In the genomic region with DNA sequence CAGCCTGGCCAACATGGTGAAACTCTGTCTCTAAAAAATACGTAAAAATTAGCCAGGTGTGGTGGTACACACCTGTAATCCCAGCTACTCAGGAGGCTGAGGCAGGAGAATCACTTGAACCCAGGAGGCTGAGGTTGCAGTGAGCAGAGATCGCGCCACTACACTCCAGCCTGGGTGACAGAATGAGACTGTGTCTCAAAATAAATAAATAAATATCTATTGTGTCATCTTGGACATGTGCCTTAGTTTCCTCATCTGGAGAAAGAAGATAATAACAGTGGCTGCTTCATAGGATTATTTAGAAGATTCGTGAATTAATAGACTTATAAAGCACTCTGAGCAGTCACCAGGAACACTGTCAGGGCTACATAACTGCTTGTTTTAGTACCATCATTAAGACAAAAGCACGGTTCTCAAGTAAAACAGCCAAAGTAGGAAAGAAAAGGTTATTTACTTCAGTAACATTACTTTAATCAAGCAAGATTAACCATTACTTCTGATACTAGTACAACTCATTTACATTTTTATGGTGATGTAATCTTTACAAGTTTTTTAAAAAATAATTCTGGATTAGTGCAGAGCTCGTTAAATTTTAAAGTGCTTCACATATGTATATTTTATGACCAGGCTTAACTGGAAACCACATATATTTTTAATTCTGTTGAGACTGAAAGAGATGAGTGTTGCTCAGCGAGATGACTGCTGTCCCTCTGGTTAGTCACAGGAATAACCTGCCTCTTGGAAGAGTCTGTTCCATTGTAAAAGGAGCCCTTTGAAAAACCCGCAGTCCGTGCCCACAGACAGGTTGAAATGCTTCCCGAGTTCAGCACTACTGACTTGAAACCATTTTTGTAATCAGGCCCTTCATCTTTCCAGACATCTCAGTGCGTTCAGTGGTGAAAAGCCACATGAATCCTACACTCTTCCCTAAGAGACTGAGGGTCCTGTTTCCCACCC, we compare ENCODE assay signal across 33 cellular contexts. TPM values are rescaled to one million over a fixed set of nuclear protein-coding genes. Genes with fewer than 3 reads are reported as not detected.
DNase-seq lines count a peak whose midpoint lies in the region; ATAC-seq and TF ChIP-seq lines count a peak whose summit lies in the region.
"Had no signal": no experiment of that assay in that cellular context is flagged by ENCODE, and none has a peak within 500 bp of the region (broad histone marks: within the 10 kb centered on the region; RNA-seq: fewer than 3 reads in every experiment).

No MANE protein-coding gene starts in this region.

- peaks cover 0 to 52% (median 29%) of the 10 kb centered on the region in 11 experiments; a peak in 14 of 22 replicates for H4K20me1 ChIP-seq in BLaER1 treated with 17β-estradiol and CSF1 and Interleukin-3, amounts not matched to agents 10 nM and 100 nM

- H3K4me1 Mint-ChIP-seq in activated B cell treated with CpG ODN at 0.5 μM for 24 hours = peaks cover 18% of the 10 kb centered on the region

- peaks cover 6 to 48% (median 16%) of the 10 kb centered on the region in 11 experiments; a peak in 19 of 22 replicates for H3K36me3 ChIP-seq in BLaER1 treated with 17β-estradiol and CSF1 and Interleukin-3, amounts not matched to agents 10 nM and 100 nM
- H3K36me3 ChIP-seq in HEK293 (ENCODE audit: control insufficient read depth in 2 of 2, insufficient read depth in 1 of 2, low read length in 2 of 2) (no peaks in the 10 kb centered on the region), left ventricle myocardium inferior (peaks cover 4% of the 10 kb centered on the region)
- H3K36me3 ChIP-seq: ascending aorta, ovary had no signal

- no peaks in the 10 kb centered on the region for H3K9me3 Mint-ChIP-seq in activated B cell treated with CpG ODN at 0.5 μM for 24 hours
- H3K9me3 Mint-ChIP-seq: activated CD4-positive, alpha-beta T cell treated with anti-CD3 and anti-CD28 coated beads, Interleukin-2, amount 10 ng/mL, durations not matched to agents 24 days and 14 days; memory B cell; stimulated activated naive CD8-positive, alpha-beta T cell treated with anti-CD3 and anti-CD28 coated beads, Interleukin-15, Interleukin-2, amounts not matched to agents 100 ng/mL and 50 ng/mL, for 24 hours had no signal

- peak overlapping the region; percentile 8 to 74 (median 56); a peak in 20 of 22 replicates for H3K4me2 ChIP-seq in BLaER1 treated with 17β-estradiol and CSF1 and Interleukin-3, amounts not matched to agents 10 nM and 100 nM

- no peaks in the 10 kb centered on the region for H3K36me3 Mint-ChIP-seq in activated B cell treated with CpG ODN at 0.5 μM for 24 hours (ENCODE audit: low read depth)

- intact Hi-C loops in activated B cell treated with CpG ODN at 0.5 μM for 24 hours (cut with micrococcal nuclease) = no loop called here
- intact Hi-C loops in left ventricle myocardium inferior (cut with micrococcal nuclease) = no loop called here

- DNase-seq in activated B cell treated with CpG ODN at 0.5 μM for 24 hours (no peak), retina (peak; percentile 17), SHP77 treated with DMSO at 0.1 percent for 48 hours (lab: John Stamatoyannopoulos, UW) (no peak), left ventricle myocardium inferior (no peak)
- DNase-seq: activated CD4-positive, alpha-beta T cell treated with anti-CD3 and anti-CD28 coated beads, Interleukin-2, amount 10 ng/mL, durations not matched to agents 24 days and 14 days; activated CD8-positive, alpha-beta memory T cell treated with anti-CD3 and anti-CD28 coated beads for 24 hours; activated effector memory CD4-positive, alpha-beta T cell treated with Interleukin-2 at 50 U/mL for 16 hours; activated naive CD8-positive, alpha-beta T cell treated with anti-CD3 and anti-CD28 coated beads for 36 hours; activated T-cell treated with anti-CD3 and anti-CD28 coated beads for 4 hours; CD8-positive, alpha-beta memory T cell; cortex of kidney; DMS 273 treated with DMSO at 0.1 percent for 48 hours; effector memory CD4-positive, alpha-beta T cell; erythroblast; glutamatergic neuron; KBM-7; MM.1S; NCI-H1105 treated with DMSO at 0.1 percent for 48 hours; NCI-H187 treated with DMSO at 0.1 percent for 48 hours; NCI-H526; nephron progenitor cell; ovary; Peyer's patch; small intestine; testis; WERI-Rb-1 had no signal

- H3K4me3 Mint-ChIP-seq in activated B cell treated with CpG ODN at 0.5 μM for 24 hours = no peak overlapping the region
- H3K4me3 Mint-ChIP-seq: activated CD4-positive, alpha-beta T cell treated with anti-CD3 and anti-CD28 coated beads, Interleukin-2, amount 10 ng/mL, durations not matched to agents 24 days and 14 days; activated naive CD8-positive, alpha-beta T cell treated with anti-CD3 and anti-CD28 coated beads for 36 hours; CD8-positive, alpha-beta memory T cell; memory B cell; nephron progenitor cell; stimulated activated naive CD8-positive, alpha-beta T cell treated with anti-CD3 and anti-CD28 coated beads, Interleukin-15, Interleukin-2, amounts not matched to agents 100 ng/mL and 50 ng/mL, for 24 hours had no signal

- ATAC-seq in activated B cell treated with CpG ODN at 0.5 μM for 24 hours (ENCODE audit: low read depth) (no peak), GM19463 (IDR thresholded peaks at IDR 0.05; ENCODE audit: unreplicated experiment) (no peak)
- ATAC-seq: left lobe of liver had no signal

- peak overlapping the region; percentile 31 for H3K27ac Mint-ChIP-seq in activated B cell treated with CpG ODN at 0.5 μM for 24 hours
- H3K27ac Mint-ChIP-seq: activated CD4-positive, alpha-beta T cell treated with anti-CD3 and anti-CD28 coated beads, Interleukin-2, amount 10 ng/mL, durations not matched to agents 24 days and 14 days; activated naive CD8-positive, alpha-beta T cell treated with anti-CD3 and anti-CD28 coated beads for 36 hours; memory B cell; nephron progenitor cell; stimulated activated naive CD8-positive, alpha-beta T cell treated with anti-CD3 and anti-CD28 coated beads, Interleukin-15, Interleukin-2, amounts not matched to agents 100 ng/mL and 50 ng/mL, for 24 hours had no signal

- peaks cover 7 to 16% (median 12%) of the 10 kb centered on the region in 10 experiments for H3K4me1 ChIP-seq in BLaER1 treated with 17β-estradiol and CSF1 and Interleukin-3, amounts not matched to agents 10 nM and 100 nM
- H3K4me1 ChIP-seq in HEK293 (ENCODE audit: control insufficient read depth, insufficient read depth, low read length) = peaks cover 11% of the 10 kb centered on the region
- H3K4me1 ChIP-seq in left ventricle myocardium inferior = peaks cover 56% of the 10 kb centered on the region
- H3K4me1 ChIP-seq: Peyer's patch, testis had no signal

- peak overlapping the region in 5 of 11 experiments; percentile 2 to 32 (median 6); a peak in 2 of 22 replicates for H3K27ac ChIP-seq in BLaER1 treated with 17β-estradiol and CSF1 and Interleukin-3, amounts not matched to agents 10 nM and 100 nM
- H3K27ac ChIP-seq in HEK293 (ENCODE audit: extremely low read depth, low read depth, low read length) = no peak overlapping the region
- no peak overlapping the region for H3K27ac ChIP-seq in left ventricle myocardium inferior (replicated peaks)
- H3K27ac ChIP-seq: ascending aorta, ovary, Peyer's patch, testis, WERI-Rb-1 had no signal

- POLR2A ChIA-PET in HEK293 (lab: Yijun Ruan, JAX) = no interaction called here
- POLR2A ChIA-PET in activated B cell treated with CpG ODN at 0.5 μM for 24 hours (lab: Charles Lee) = no interaction called here

- peaks cover 0 to 14% (median 8%) of the 10 kb centered on the region in 11 experiments; a peak in 15 of 22 replicates for H3K9me3 ChIP-seq in BLaER1 treated with 17β-estradiol and CSF1 and Interleukin-3, amounts not matched to agents 10 nM and 100 nM (replicated peaks in 1 of 11)
- H3K9me3 ChIP-seq in HEK293 (ENCODE audit: control insufficient read depth, insufficient read depth, low read depth, low read length) (no peaks in the 10 kb centered on the region), left ventricle myocardium inferior (replicated peaks) (peaks cover 4% of the 10 kb centered on the region)
- H3K9me3 ChIP-seq: ascending aorta, ovary, Peyer's patch, testis had no signal

- TF ChIP-seq CTCF in HEK293 (tag by site-specific recombination; IDR thresholded peaks at IDR 0.05) = no peak
- no peak for TF ChIP-seq CTCF in activated B cell treated with CpG ODN at 0.5 μM for 24 hours (IDR thresholded peaks at IDR 0.05)
- TF ChIP-seq CTCF in left ventricle myocardium inferior (IDR thresholded peaks at IDR 0.05; ENCODE audit: borderline replicate concordance) = no peak

- H3K27me3 Mint-ChIP-seq in activated B cell treated with CpG ODN at 0.5 μM for 24 hours = no peaks in the 10 kb centered on the region
- H3K27me3 Mint-ChIP-seq: activated CD4-positive, alpha-beta T cell treated with anti-CD3 and anti-CD28 coated beads, Interleukin-2, amount 10 ng/mL, durations not matched to agents 24 days and 14 days; activated naive CD8-positive, alpha-beta T cell treated with anti-CD3 and anti-CD28 coated beads for 36 hours; CD8-positive, alpha-beta memory T cell; memory B cell; stimulated activated naive CD8-positive, alpha-beta T cell treated with anti-CD3 and anti-CD28 coated beads, Interleukin-15, Interleukin-2, amounts not matched to agents 100 ng/mL and 50 ng/mL, for 24 hours had no signal

- CTCF ChIA-PET in HEK293 (lab: Yijun Ruan, JAX) = no interaction called here
- CTCF ChIA-PET in activated B cell treated with CpG ODN at 0.5 μM for 24 hours (lab: Charles Lee) = no interaction called here

- H3K27me3 ChIP-seq in BLaER1 treated with 17β-estradiol and CSF1 and Interleukin-3, amounts not matched to agents 10 nM and 100 nM = no peaks in the 10 kb centered on the region
- no peaks in the 10 kb centered on the region for H3K27me3 ChIP-seq in left ventricle myocardium inferior (ENCODE audit: low read depth)
- H3K27me3 ChIP-seq: ascending aorta, ovary, Peyer's patch, testis had no signal

- no peak overlapping the region for H3K4me3 ChIP-seq in BLaER1 treated with 17β-estradiol and CSF1 and Interleukin-3, amounts not matched to agents 10 nM and 100 nM
- H3K4me3 ChIP-seq in HEK293 (ENCODE audit: low read depth, low read length) = no peak overlapping the region
- H3K4me3 ChIP-seq in left ventricle myocardium inferior = no peak overlapping the region
- H3K4me3 ChIP-seq: ascending aorta, ovary, Peyer's patch, testis had no signal

- H3K9ac ChIP-seq in BLaER1 treated with 17β-estradiol and CSF1 and Interleukin-3, amounts not matched to agents 10 nM and 100 nM = no peak overlapping the region

TF ChIP-seq in HEK293, 187 proteins besides CTCF, POLR2A, EP300 and RAD21 (continues in another document):
- TF ChIP-seq, protein P1, sequence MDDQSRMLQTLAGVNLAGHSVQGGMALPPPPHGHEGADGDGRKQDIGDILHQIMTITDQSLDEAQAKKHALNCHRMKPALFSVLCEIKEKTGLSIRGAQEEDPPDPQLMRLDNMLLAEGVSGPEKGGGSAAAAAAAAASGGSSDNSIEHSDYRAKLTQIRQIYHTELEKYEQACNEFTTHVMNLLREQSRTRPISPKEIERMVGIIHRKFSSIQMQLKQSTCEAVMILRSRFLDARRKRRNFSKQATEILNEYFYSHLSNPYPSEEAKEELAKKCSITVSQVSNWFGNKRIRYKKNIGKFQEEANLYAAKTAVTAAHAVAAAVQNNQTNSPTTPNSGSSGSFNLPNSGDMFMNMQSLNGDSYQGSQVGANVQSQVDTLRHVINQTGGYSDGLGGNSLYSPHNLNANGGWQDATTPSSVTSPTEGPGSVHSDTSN (CRISPR knock-in tag; IDR thresholded peaks at IDR 0.05) = no peak

RNA-seq across cellular contexts. Expression of a gene that starts 36.7 kb away (rescaled TPM):
- total RNA-seq in activated B cell treated with CpG ODN at 0.5 μM for 24 hours = 43.3 and 43.7 TPM in 2 replicates
- total RNA-seq in left ventricle myocardium inferior = 227 TPM
